Comparison of ENCODE assay signal across 29 cellular contexts in genomic region chr19:493391-494170, GRCh38. TPM values are rescaled to one million over a fixed set of nuclear protein-coding genes. Genes with fewer than 3 reads are reported as not detected.
A peak's percentile ranks its signal among the peaks of the same experiment; 100 is the strongest.
DNase-seq lines count a peak whose midpoint lies in the region; ATAC-seq, FAIRE-seq and TF ChIP-seq lines count a peak whose summit lies in the region.
"Had no signal": no experiment of that assay in that cellular context is flagged by ENCODE, and none has a peak within 500 bp of the region (broad histone marks: within the 10 kb centered on the region; RNA-seq: fewer than 3 reads in every experiment).

No MANE protein-coding gene starts in this region.

- no peak for TF ChIP-seq RAD21 in HepG2 (CRISPR knock-in tag; IDR thresholded peaks at IDR 0.05)

- POLR2A ChIA-PET in HepG2 (lab: Yijun Ruan, JAX) = interaction anchor here (0.6 to 2.6 kb wide), 2 partner anchors 13 to 38 kb away, joined by 3 to 23 read pairs; no protein-coding TSS in a partner anchor

- WGBS in HepG2 (ENCODE audit: low lambda C conversion rate) = 39% methylated on average over 16 of the region's 23 CpGs
- WGBS in right lobe of liver (ENCODE audit: insufficient coverage, low coverage, low lambda C conversion rate, missing lambda C conversion rate) = 60% methylated on average over 7 of the region's 23 CpGs

- DNase-seq in HepG2 (ENCODE audit: low spot score) (no peak), right lobe of liver (no peak), tibial artery (no peak), NCI-H1105 (lab: John Stamatoyannopoulos, UW) (no peak), GDM1 (lab: John Stamatoyannopoulos, UW) (no peak), NCI-H187 treated with DMSO at 0.1 percent for 48 hours (lab: John Stamatoyannopoulos, UW) (no peak)
- DNase-seq in natural killer cell treated with Interleukin-12 subunit alpha and Interleukin-12 subunit beta and Interleukin-15 and Interleukin-18, amount 100 ng/mL, for 72 hours (ENCODE audit: low spot score) = no peak
- DNase-seq: ACHN; activated CD4-positive, alpha-beta T cell treated with anti-CD3 and anti-CD28 coated beads, Interleukin-2, amount 10 ng/mL, durations not matched to agents 24 days and 14 days; effector memory CD4-positive, alpha-beta T cell; esophagus squamous epithelium; hypothalamus; NCI-H1092 treated with DMSO at 0.1 percent for 48 hours; NCI-H2029; NCI-H2227 treated with DMSO at 0.1 percent for 48 hours; NCI-H69; stimulated activated CD4-positive, alpha-beta T cell treated with anti-CD3 and anti-CD28 coated beads, Interleukin-1b, Interleukin-23, amount 100 ng/mL, for 48 hours had no signal

- no peak for ATAC-seq in HepG2
- no peak for ATAC-seq in right lobe of liver
- ATAC-seq in natural killer cell treated with Interleukin-12 subunit alpha and Interleukin-12 subunit beta and Interleukin-15 and Interleukin-18, amount 100 ng/mL, for 72 hours = no peak

- H3K27me3 ChIP-seq in HepG2 (ENCODE audit: control insufficient read depth in 1 of 2, insufficient read depth in 2 of 2, low read length in 2 of 2) = peaks cover 0 to 4% of the 10 kb centered on the region in 2 experiments; a peak in 1 of 5 replicates
- no peaks in the 10 kb centered on the region for H3K27me3 ChIP-seq in right lobe of liver
- H3K27me3 ChIP-seq in tibial artery = peaks cover 13 to 37% of the 10 kb centered on the region in 2 donors

- CTCF ChIA-PET in HepG2 (lab: Yijun Ruan, JAX; ENCODE audit: low intra/inter-chr PET ratio, low total read pairs) = no interaction called here

- peaks cover 49% of the 10 kb centered on the region for H3K4me1 ChIP-seq in HepG2 (ENCODE audit: insufficient read depth, low read length)
- H3K4me1 ChIP-seq in right lobe of liver = peaks cover 0 to 9% (median 0%) of the 10 kb centered on the region in 4 donors
- peaks cover 0 to 25% (median 21%) of the 10 kb centered on the region in 4 donors for H3K4me1 ChIP-seq in tibial artery

- TF ChIP-seq EP300 in HepG2 (IDR thresholded peaks at IDR 0.05; ENCODE audit: low read depth in 2 of 2, low read length in 2 of 2) (no peak), HepG2 (CRISPR knock-in tag; IDR thresholded peaks at IDR 0.05; ENCODE audit: borderline replicate concordance) (no peak)

- peak overlapping the region in 2 of 5 experiments; percentile 44 to 67 for H3K4me3 Mint-ChIP-seq in brain
- H3K4me3 Mint-ChIP-seq in natural killer cell treated with Interleukin-12 subunit alpha and Interleukin-12 subunit beta and Interleukin-15 and Interleukin-18, amount 100 ng/mL, for 72 hours = no peak overlapping the region
- H3K4me3 Mint-ChIP-seq: activated CD4-positive, alpha-beta T cell treated with anti-CD3 and anti-CD28 coated beads, Interleukin-2, amount 10 ng/mL, durations not matched to agents 24 days and 14 days had no signal

- peaks cover 25% of the 10 kb centered on the region for H3K27me3 Mint-ChIP-seq in brain
- H3K27me3 Mint-ChIP-seq in natural killer cell treated with Interleukin-12 subunit alpha and Interleukin-12 subunit beta and Interleukin-15 and Interleukin-18, amount 100 ng/mL, for 72 hours = peaks cover 0 to 4% of the 10 kb centered on the region in 2 donors

- H3K9me3 Mint-ChIP-seq in brain = peaks cover 0 to 7% (median 3%) of the 10 kb centered on the region in 5 experiments
- H3K9me3 Mint-ChIP-seq in natural killer cell treated with Interleukin-12 subunit alpha and Interleukin-12 subunit beta and Interleukin-15 and Interleukin-18, amount 100 ng/mL, for 72 hours = no peaks in the 10 kb centered on the region
- H3K9me3 Mint-ChIP-seq: activated CD4-positive, alpha-beta T cell treated with anti-CD3 and anti-CD28 coated beads, Interleukin-2, amount 10 ng/mL, durations not matched to agents 24 days and 14 days had no signal

- H4K20me1 ChIP-seq in HepG2 (ENCODE audit: insufficient read depth, low read length) = no peaks in the 10 kb centered on the region

- no peaks in the 10 kb centered on the region for H3K9me3 ChIP-seq in HepG2 (ENCODE audit: low read length)
- no peaks in the 10 kb centered on the region for H3K9me3 ChIP-seq in right lobe of liver
- H3K9me3 ChIP-seq in tibial artery = no peaks in the 10 kb centered on the region
- H3K9me3 ChIP-seq: esophagus squamous epithelium, neutrophil had no signal

- no peak overlapping the region for H2AFZ ChIP-seq in HepG2 (ENCODE audit: low read length)

- H3K27ac ChIP-seq in HepG2 (ENCODE audit: extremely low read length, insufficient read depth, low read length) (no peak overlapping the region), right lobe of liver (no peak overlapping the region), tibial artery (no peak overlapping the region)
- H3K27ac ChIP-seq: BLaER1 treated with 17β-estradiol and CSF1 and Interleukin-3, amounts not matched to agents 10 nM and 100 nM; esophagus squamous epithelium; neutrophil; SK-N-MC had no signal

- H3K36me3 Mint-ChIP-seq in brain = no peaks in the 10 kb centered on the region
- H3K36me3 Mint-ChIP-seq in natural killer cell treated with Interleukin-12 subunit alpha and Interleukin-12 subunit beta and Interleukin-15 and Interleukin-18, amount 100 ng/mL, for 72 hours = peaks cover 6% of the 10 kb centered on the region

- intact Hi-C loops in HepG2 (cut with micrococcal nuclease; ENCODE audit: unreplicated experiment) (no loop called here), right lobe of liver (cut with DNase I) (no loop called here), tibial artery (cut with DNase I; ENCODE audit: low total_unique reads) (no loop called here)

- H3K27ac Mint-ChIP-seq in brain = peak overlapping the region in 3 of 5 experiments; percentile 9 to 85 (median 27)
- H3K27ac Mint-ChIP-seq in natural killer cell treated with Interleukin-12 subunit alpha and Interleukin-12 subunit beta and Interleukin-15 and Interleukin-18, amount 100 ng/mL, for 72 hours = peak overlapping the region; percentile 11 to 18

- TF ChIP-seq POLR2A in HepG2 (IDR thresholded peaks at IDR 0.05; ENCODE audit: insufficient read depth in 1 of 2, low read depth in 2 of 2, low read length in 2 of 2) (no peak), right lobe of liver (IDR thresholded peaks at IDR 0.05) (no peak)

- H3K9ac ChIP-seq in HepG2 (ENCODE audit: insufficient read depth, low read depth, low read length) = peak overlapping the region; percentile 63
- H3K9ac ChIP-seq: BLaER1 treated with 17β-estradiol and CSF1 and Interleukin-3, amounts not matched to agents 10 nM and 100 nM had no signal

- in situ Hi-C loops in HepG2 (cut with HindIII; ENCODE audit: extremely low pct_ligation_motif_present, low pct_unique_long_range_greater_than_20kb) = no loop called here

- H3K36me3 ChIP-seq in HepG2 (replicated peaks in 1 of 2; ENCODE audit: control insufficient read depth in 1 of 2, insufficient read depth in 2 of 2, low read length in 2 of 2) (no peaks in the 10 kb centered on the region), right lobe of liver (no peaks in the 10 kb centered on the region), tibial artery (no peaks in the 10 kb centered on the region)
- H3K36me3 ChIP-seq: BLaER1 treated with 17β-estradiol and CSF1 and Interleukin-3, amounts not matched to agents 10 nM and 100 nM; esophagus squamous epithelium; neutrophil had no signal

- peaks cover 3% of the 10 kb centered on the region for H3K79me2 ChIP-seq in HepG2 (ENCODE audit: insufficient read depth, low read length)

- TF ChIP-seq CTCF in HepG2 (CRISPR knock-in tag; IDR thresholded peaks at IDR 0.05) = no peak
- TF ChIP-seq CTCF in right lobe of liver (IDR thresholded peaks at IDR 0.05) = no peak
- no peak for TF ChIP-seq CTCF in brain (conservative IDR thresholded peaks at IDR 0.05)
- no peak for TF ChIP-seq CTCF in tibial artery (IDR thresholded peaks at IDR 0.05)

- FAIRE-seq in HepG2 (lab: Jason Lieb, UNC) = no peak
- FAIRE-seq: D721Med, frontal cortex, urothelium cell line had no signal

- peaks cover 13% of the 10 kb centered on the region for H3K4me1 Mint-ChIP-seq in brain
- peaks cover 12% of the 10 kb centered on the region in 2 donors for H3K4me1 Mint-ChIP-seq in natural killer cell treated with Interleukin-12 subunit alpha and Interleukin-12 subunit beta and Interleukin-15 and Interleukin-18, amount 100 ng/mL, for 72 hours (ENCODE audit: low read depth in 2 of 2)

- peak overlapping the region; percentile 67 for H3K4me2 ChIP-seq in HepG2 (ENCODE audit: low read depth, low read length)

- peak overlapping the region in 2 of 3 experiments; percentile 44 to 67; a peak in 3 of 6 replicates for H3K4me3 ChIP-seq in HepG2 (replicated peaks in 1 of 3; ENCODE audit: insufficient read depth in 1 of 3, low read depth in 2 of 3, low read length in 3 of 3)
- no peak overlapping the region for H3K4me3 ChIP-seq in right lobe of liver
- H3K4me3 ChIP-seq in tibial artery = no peak overlapping the region
- H3K4me3 ChIP-seq: BLaER1 treated with 17β-estradiol and CSF1 and Interleukin-3, amounts not matched to agents 10 nM and 100 nM; esophagus squamous epithelium; SK-N-MC had no signal

- BruUV-seq in HepG2 (replicated peaks; lab: Mats Ljungman, UMichigan) = no TSS peak

RNA-seq across cellular contexts. Expression of gene MADCAM1, which starts 2.7 kb away (rescaled TPM):
- total RNA-seq in HepG2 (2016; rRNA removed; fragmentation: Illumina TruSeq; extraction: Trizol) (0.21 and 0.33 TPM in 2 replicates), right lobe of liver (under 1 TPM; 0.11 to 0.69 (median 0.31) TPM)
- 0.30 and 0.44 TPM in 2 replicates for total RNA-seq in HepG2 (2016; cell fraction: cytosol; rRNA removed; fragmentation: Illumina TruSeq; extraction: Trizol; ENCODE audit: low read depth)
- 0.30 TPM in 1 of 2 replicates, not detected in the other for total RNA-seq in HepG2 (2016; cell fraction: insoluble cytoplasmic fraction; rRNA removed; fragmentation: Illumina TruSeq; extraction: Trizol)
- 0.37 and 0.45 TPM in 2 replicates for total RNA-seq in HepG2 (2016; cell fraction: membrane; rRNA removed; fragmentation: Illumina TruSeq; extraction: Trizol)
- 0.22 TPM in 1 of 2 replicates, not detected in the other for total RNA-seq in HepG2 (2016; cell fraction: nucleus; rRNA removed; fragmentation: Illumina TruSeq; extraction: Trizol)
- polyA plus RNA-seq in HepG2 (2011; rRNA removed) (0.29 and 0.39 TPM in 2 replicates), brain (ENCODE audit: insufficient read depth, low read depth, low replicate concordance) (3.4 TPM)
- polyA plus RNA-seq in HepG2 (2011; cell fraction: cytosol; rRNA removed) = 0.42 and 0.60 TPM in 2 replicates
- 1.9 and 2.3 TPM in 2 replicates for polyA plus RNA-seq in HepG2 (2011; cell fraction: nucleus; rRNA removed)
- 1.7 and 2.3 TPM in 2 replicates for polyA plus RNA-seq in HepG2 (2012)
- 0.62 and 0.89 TPM in 2 replicates for polyA plus RNA-seq in HepG2 (2016; cell fraction: cytosol; fragmentation: Illumina TruSeq; extraction: Trizol; ENCODE audit: low read depth)
- polyA plus RNA-seq in HepG2 (2016; cell fraction: insoluble cytoplasmic fraction; fragmentation: Illumina TruSeq; extraction: Trizol; ENCODE audit: low read depth) = 0.33 and 0.51 TPM in 2 replicates
- polyA plus RNA-seq in HepG2 (2016; cell fraction: membrane; fragmentation: Illumina TruSeq; extraction: Trizol; ENCODE audit: low read depth) = 0.74 and 0.99 TPM in 2 replicates
- 0.89 and 1.4 TPM in 2 replicates for polyA plus RNA-seq in HepG2 (2016; cell fraction: nucleus; fragmentation: Illumina TruSeq; extraction: Trizol; ENCODE audit: insufficient read depth, low read depth)
- polyA minus RNA-seq in HepG2 (2011; rRNA and poly(A)+ RNA removed; ENCODE audit: low replicate concordance) = 1.1 TPM in 1 of 2 replicates, not detected in the other
- 0.62 and 0.89 TPM in 2 replicates for polyA minus RNA-seq in HepG2 (2011; cell fraction: cytosol; rRNA and poly(A)+ RNA removed)
- polyA minus RNA-seq in HepG2 (2011; cell fraction: nucleus; rRNA and poly(A)+ RNA removed) = 0.26 and 0.75 TPM in 2 replicates
- under 1 TPM in 1 of 2 donors, not detected in 1; 0.33 TPM for total RNA-seq in natural killer cell treated with Interleukin-12 subunit alpha and Interleukin-12 subunit beta and Interleukin-15 and Interleukin-18, amount 100 ng/mL, for 72 hours
- total RNA-seq: mononuclear cell had no signal

RNA-seq across cellular contexts. Expression of gene TPGS1, which starts 13.7 kb away (rescaled TPM):
- total RNA-seq in HepG2 (2016; rRNA removed; fragmentation: Illumina TruSeq; extraction: Trizol) (4.2 and 6.2 TPM in 2 replicates), right lobe of liver (10 to 100 TPM in 3 of 6 experiments, 1 to 10 TPM in 3; 8.2 to 42.2 (median 10.3) TPM)
- total RNA-seq in HepG2 (2016; cell fraction: cytosol; rRNA removed; fragmentation: Illumina TruSeq; extraction: Trizol; ENCODE audit: low read depth) = 4.1 and 5.0 TPM in 2 replicates
- total RNA-seq in HepG2 (2016; cell fraction: insoluble cytoplasmic fraction; rRNA removed; fragmentation: Illumina TruSeq; extraction: Trizol) = 3.9 and 5.0 TPM in 2 replicates
- 4.2 and 4.9 TPM in 2 replicates for total RNA-seq in HepG2 (2016; cell fraction: membrane; rRNA removed; fragmentation: Illumina TruSeq; extraction: Trizol)
- total RNA-seq in HepG2 (2016; cell fraction: nucleus; rRNA removed; fragmentation: Illumina TruSeq; extraction: Trizol) = 2.4 and 3.4 TPM in 2 replicates
- polyA plus RNA-seq in HepG2 (2011; rRNA removed) (1.1 and 2.0 TPM in 2 replicates), brain (ENCODE audit: insufficient read depth, low read depth, low replicate concordance) (15.9 TPM)
- polyA plus RNA-seq in HepG2 (2011; cell fraction: cytosol; rRNA removed) = 1.7 and 4.3 TPM in 2 replicates
- 3.3 and 3.7 TPM in 2 replicates for polyA plus RNA-seq in HepG2 (2011; cell fraction: nucleus; rRNA removed)
- 1.0 and 2.2 TPM in 2 replicates for polyA plus RNA-seq in HepG2 (2012)
- polyA plus RNA-seq in HepG2 (2016; cell fraction: cytosol; fragmentation: Illumina TruSeq; extraction: Trizol; ENCODE audit: low read depth) = 2.0 and 2.2 TPM in 2 replicates
- 3.3 and 4.8 TPM in 2 replicates for polyA plus RNA-seq in HepG2 (2016; cell fraction: insoluble cytoplasmic fraction; fragmentation: Illumina TruSeq; extraction: Trizol; ENCODE audit: low read depth)
- polyA plus RNA-seq in HepG2 (2016; cell fraction: membrane; fragmentation: Illumina TruSeq; extraction: Trizol; ENCODE audit: low read depth) = 2.0 and 2.2 TPM in 2 replicates
- 3.1 and 4.1 TPM in 2 replicates for polyA plus RNA-seq in HepG2 (2016; cell fraction: nucleus; fragmentation: Illumina TruSeq; extraction: Trizol; ENCODE audit: insufficient read depth, low read depth)
- 2.3 and 2.8 TPM in 2 replicates for polyA minus RNA-seq in HepG2 (2011; rRNA and poly(A)+ RNA removed; ENCODE audit: low replicate concordance)
- 1.4 and 1.8 TPM in 2 replicates for polyA minus RNA-seq in HepG2 (2011; cell fraction: cytosol; rRNA and poly(A)+ RNA removed)
- polyA minus RNA-seq in HepG2 (2011; cell fraction: nucleus; rRNA and poly(A)+ RNA removed) = 2.1 and 2.3 TPM in 2 replicates
- total RNA-seq in natural killer cell treated with Interleukin-12 subunit alpha and Interleukin-12 subunit beta and Interleukin-15 and Interleukin-18, amount 100 ng/mL, for 72 hours = 10 to 100 TPM; 16.3 to 17.7 TPM

RNA-seq across cellular contexts. Expression of gene SHC2, which starts 32.7 kb away (rescaled TPM):
- total RNA-seq in HepG2 (2016; rRNA removed; fragmentation: Illumina TruSeq; extraction: Trizol) = 4.8 and 9.0 TPM in 2 replicates
- 11.0 and 12.0 TPM in 2 replicates for total RNA-seq in HepG2 (2016; cell fraction: cytosol; rRNA removed; fragmentation: Illumina TruSeq; extraction: Trizol; ENCODE audit: low read depth)
- 3.9 and 8.8 TPM in 2 replicates for total RNA-seq in HepG2 (2016; cell fraction: insoluble cytoplasmic fraction; rRNA removed; fragmentation: Illumina TruSeq; extraction: Trizol)
- 12.6 and 14.2 TPM in 2 replicates for total RNA-seq in HepG2 (2016; cell fraction: membrane; rRNA removed; fragmentation: Illumina TruSeq; extraction: Trizol)
- total RNA-seq in HepG2 (2016; cell fraction: nucleus; rRNA removed; fragmentation: Illumina TruSeq; extraction: Trizol) = 7.1 and 9.7 TPM in 2 replicates
- polyA plus RNA-seq in HepG2 (2011; rRNA removed) = 18.3 and 35.8 TPM in 2 replicates
- polyA plus RNA-seq in HepG2 (2011; cell fraction: cytosol; rRNA removed) = 12.4 and 18.0 TPM in 2 replicates
- polyA plus RNA-seq in HepG2 (2011; cell fraction: nucleus; rRNA removed) = 247 and 276 TPM in 2 replicates
- 21.5 and 36.3 TPM in 2 replicates for polyA plus RNA-seq in HepG2 (2012)
- 11.4 and 12.5 TPM in 2 replicates for polyA plus RNA-seq in HepG2 (2016; cell fraction: cytosol; fragmentation: Illumina TruSeq; extraction: Trizol; ENCODE audit: low read depth)
- 4.7 and 5.3 TPM in 2 replicates for polyA plus RNA-seq in HepG2 (2016; cell fraction: insoluble cytoplasmic fraction; fragmentation: Illumina TruSeq; extraction: Trizol; ENCODE audit: low read depth)
- 13.0 and 14.2 TPM in 2 replicates for polyA plus RNA-seq in HepG2 (2016; cell fraction: membrane; fragmentation: Illumina TruSeq; extraction: Trizol; ENCODE audit: low read depth)
- polyA plus RNA-seq in HepG2 (2016; cell fraction: nucleus; fragmentation: Illumina TruSeq; extraction: Trizol; ENCODE audit: insufficient read depth, low read depth) = 30.5 and 30.9 TPM in 2 replicates
- 39.0 TPM in 1 of 2 replicates, not detected in the other for polyA minus RNA-seq in HepG2 (2011; rRNA and poly(A)+ RNA removed; ENCODE audit: low replicate concordance)
- polyA minus RNA-seq in HepG2 (2011; cell fraction: cytosol; rRNA and poly(A)+ RNA removed) = 11.5 and 24.1 TPM in 2 replicates
- polyA minus RNA-seq in HepG2 (2011; cell fraction: nucleus; rRNA and poly(A)+ RNA removed) = 14.5 and 16.0 TPM in 2 replicates
- total RNA-seq in right lobe of liver = 10 to 100 TPM; 48.4 to 69.9 (median 59.1) TPM
- polyA plus RNA-seq in brain (ENCODE audit: insufficient read depth, low read depth, low replicate concordance) = 89.9 TPM
- total RNA-seq in natural killer cell treated with Interleukin-12 subunit alpha and Interleukin-12 subunit beta and Interleukin-15 and Interleukin-18, amount 100 ng/mL, for 72 hours = under 1 TPM in 1 of 2 donors, not detected in 1; 0.67 TPM
- total RNA-seq: activated CD4-positive, alpha-beta T cell treated with anti-CD3 and anti-CD28 coated beads, Interleukin-2, amount 10 ng/mL, durations not matched to agents 24 days and 14 days; activated T-helper 2 cell treated with anti-CD3 and anti-CD28 coated beads, Interferon-gamma antibody, Interleukin-2, Interleukin-4, amounts not matched to agents 10 μg/mL and 5 μg/mL and 100 μg/mL, durations not matched to agents 14 hours and 24 hours and 36 hours; T-helper 2 cell treated with Interferon-gamma antibody and Interleukin-4, amounts not matched to agents 100 ng/mL and 5 ng/mL, for 36 hours had no signal

RNA-seq across cellular contexts. Expression of gene CDC34, which starts 38.0 kb away (rescaled TPM):
- 119 and 138 TPM in 2 replicates for total RNA-seq in HepG2 (2016; rRNA removed; fragmentation: Illumina TruSeq; extraction: Trizol)
- 181 and 194 TPM in 2 replicates for total RNA-seq in HepG2 (2016; cell fraction: cytosol; rRNA removed; fragmentation: Illumina TruSeq; extraction: Trizol; ENCODE audit: low read depth)
- total RNA-seq in HepG2 (2016; cell fraction: insoluble cytoplasmic fraction; rRNA removed; fragmentation: Illumina TruSeq; extraction: Trizol) = 104 and 144 TPM in 2 replicates
- total RNA-seq in HepG2 (2016; cell fraction: membrane; rRNA removed; fragmentation: Illumina TruSeq; extraction: Trizol) = 198 and 240 TPM in 2 replicates
- 59.6 and 65.5 TPM in 2 replicates for total RNA-seq in HepG2 (2016; cell fraction: nucleus; rRNA removed; fragmentation: Illumina TruSeq; extraction: Trizol)
- 140 and 150 TPM in 2 replicates for polyA plus RNA-seq in HepG2 (2011; rRNA removed)
- 102 and 147 TPM in 2 replicates for polyA plus RNA-seq in HepG2 (2011; cell fraction: cytosol; rRNA removed)
- polyA plus RNA-seq in HepG2 (2011; cell fraction: nucleus; rRNA removed) = 121 and 122 TPM in 2 replicates
- polyA plus RNA-seq in HepG2 (2012) = 90.8 and 101 TPM in 2 replicates
- polyA plus RNA-seq in HepG2 (2016; cell fraction: cytosol; fragmentation: Illumina TruSeq; extraction: Trizol; ENCODE audit: low read depth) = 157 and 191 TPM in 2 replicates
- 118 and 140 TPM in 2 replicates for polyA plus RNA-seq in HepG2 (2016; cell fraction: insoluble cytoplasmic fraction; fragmentation: Illumina TruSeq; extraction: Trizol; ENCODE audit: low read depth)
- 153 and 184 TPM in 2 replicates for polyA plus RNA-seq in HepG2 (2016; cell fraction: membrane; fragmentation: Illumina TruSeq; extraction: Trizol; ENCODE audit: low read depth)
- 130 and 138 TPM in 2 replicates for polyA plus RNA-seq in HepG2 (2016; cell fraction: nucleus; fragmentation: Illumina TruSeq; extraction: Trizol; ENCODE audit: insufficient read depth, low read depth)
- 60.5 and 88.3 TPM in 2 replicates for polyA minus RNA-seq in HepG2 (2011; rRNA and poly(A)+ RNA removed; ENCODE audit: low replicate concordance)
- polyA minus RNA-seq in HepG2 (2011; cell fraction: cytosol; rRNA and poly(A)+ RNA removed) = 42.1 and 46.2 TPM in 2 replicates
- polyA minus RNA-seq in HepG2 (2011; cell fraction: nucleus; rRNA and poly(A)+ RNA removed) = 19.1 and 22.1 TPM in 2 replicates
- 10 to 100 TPM; 44.8 to 81.8 (median 49.5) TPM for total RNA-seq in right lobe of liver
- polyA plus RNA-seq in brain (ENCODE audit: insufficient read depth, low read depth, low replicate concordance) = 152 TPM
- total RNA-seq in natural killer cell treated with Interleukin-12 subunit alpha and Interleukin-12 subunit beta and Interleukin-15 and Interleukin-18, amount 100 ng/mL, for 72 hours = 10 to 100 TPM; 46.5 to 73.2 TPM

RNA-seq across cellular contexts. Expression of gene GZMM, which starts 50.3 kb away (rescaled TPM):
- not detected in 2 replicates for total RNA-seq in HepG2 (2016; rRNA removed; fragmentation: Illumina TruSeq; extraction: Trizol)
- not detected in 2 replicates for total RNA-seq in HepG2 (2016; cell fraction: cytosol; rRNA removed; fragmentation: Illumina TruSeq; extraction: Trizol; ENCODE audit: low read depth)
- not detected in 2 replicates for total RNA-seq in HepG2 (2016; cell fraction: insoluble cytoplasmic fraction; rRNA removed; fragmentation: Illumina TruSeq; extraction: Trizol)
- not detected in 2 replicates for total RNA-seq in HepG2 (2016; cell fraction: membrane; rRNA removed; fragmentation: Illumina TruSeq; extraction: Trizol)
- not detected in 2 replicates for total RNA-seq in HepG2 (2016; cell fraction: nucleus; rRNA removed; fragmentation: Illumina TruSeq; extraction: Trizol)
- 0.07 TPM in 1 of 2 replicates, not detected in the other for polyA plus RNA-seq in HepG2 (2011; rRNA removed)
- 0.13 TPM in 1 of 2 replicates, not detected in the other for polyA plus RNA-seq in HepG2 (2011; cell fraction: cytosol; rRNA removed)
- polyA plus RNA-seq in HepG2 (2011; cell fraction: nucleus; rRNA removed) = 0.50 and 0.71 TPM in 2 replicates
- polyA plus RNA-seq in HepG2 (2012) = 0.16 TPM in 1 of 2 replicates, not detected in the other
- polyA plus RNA-seq in HepG2 (2016; cell fraction: cytosol; fragmentation: Illumina TruSeq; extraction: Trizol; ENCODE audit: low read depth) = not detected in 2 replicates
- polyA plus RNA-seq in HepG2 (2016; cell fraction: insoluble cytoplasmic fraction; fragmentation: Illumina TruSeq; extraction: Trizol; ENCODE audit: low read depth) = not detected in 2 replicates
- not detected in 2 replicates for polyA plus RNA-seq in HepG2 (2016; cell fraction: membrane; fragmentation: Illumina TruSeq; extraction: Trizol; ENCODE audit: low read depth)
- not detected in 2 replicates for polyA plus RNA-seq in HepG2 (2016; cell fraction: nucleus; fragmentation: Illumina TruSeq; extraction: Trizol; ENCODE audit: insufficient read depth, low read depth)
- not detected in 2 replicates for polyA minus RNA-seq in HepG2 (2011; rRNA and poly(A)+ RNA removed; ENCODE audit: low replicate concordance)
- polyA minus RNA-seq in HepG2 (2011; cell fraction: cytosol; rRNA and poly(A)+ RNA removed) = not detected in 2 replicates
- polyA minus RNA-seq in HepG2 (2011; cell fraction: nucleus; rRNA and poly(A)+ RNA removed) = not detected in 2 replicates
- total RNA-seq in right lobe of liver = under 1 TPM in 3 of 6 experiments, not detected in 3; 0.59 to 0.95 (median 0.74) TPM
- polyA plus RNA-seq in brain (ENCODE audit: insufficient read depth, low read depth, low replicate concordance) = 1.4 TPM
- 10 to 100 TPM; 34.5 to 49.7 TPM for total RNA-seq in natural killer cell treated with Interleukin-12 subunit alpha and Interleukin-12 subunit beta and Interleukin-15 and Interleukin-18, amount 100 ng/mL, for 72 hours
- total RNA-seq: pulmonary artery endothelial cell, skeletal muscle tissue had no signal

Comparison
In these comparisons a context has a peak if more than half of its experiments do, and no peak if none do; other contexts are left out.
1. H3K4me3 ChIP-seq: peak in HepG2 (2 of 3); none in right lobe of liver (0 of 3) and tibial artery (0 of 2).